Comparison of ENCODE assay signal across 8 cellular contexts in genomic region chr2:210461401-210461800, GRCh38. TPM values are rescaled to one million over a fixed set of nuclear protein-coding genes. Genes with fewer than 3 reads are reported as not detected.
A peak's percentile ranks its signal among the peaks of the same experiment; 100 is the strongest.
DNase-seq lines count a peak whose midpoint lies in the region; ATAC-seq and TF ChIP-seq lines count a peak whose summit lies in the region.

No MANE protein-coding gene starts in this region.

- ATAC-seq in GM18907 (IDR thresholded peaks at IDR 0.05; ENCODE audit: unreplicated experiment) (peak; percentile 61), HG02759 (IDR thresholded peaks at IDR 0.05; ENCODE audit: unreplicated experiment) (peak; percentile 56), natural killer cell (no peak), Right ventricle myocardium inferior (no peak)

- H3K4me3 ChIP-seq in A673 (ENCODE audit: low read depth, low read length, poor library complexity, severe bottlenecking): no peak overlapping the region

- DNase-seq in A673 (ENCODE audit: low spot score) (peak; percentile 85), NAMALWA (ENCODE audit: low spot score) (peak; percentile 49), NCI-H2227 treated with DMSO at 0.1 percent for 48 hours (lab: John Stamatoyannopoulos, UW) (no peak), natural killer cell (no peak), Right ventricle myocardium inferior (ENCODE audit: missing footprints) (no peak)
- DNase-seq in stimulated activated CD4-positive, alpha-beta T cell treated with anti-CD3 and anti-CD28 coated beads, Interleukin-12 subunit alpha, Interleukin-12 subunit beta, amount 100 ng/mL, for 4 hours: no peak

- no peaks in the 10 kb centered on the region for H3K9me3 Mint-ChIP-seq in natural killer cell

- no peak overlapping the region for H3K27ac Mint-ChIP-seq in natural killer cell

- no peak overlapping the region for H3K4me3 Mint-ChIP-seq in natural killer cell

- POLR2A ChIA-PET in A673 (lab: Charles Lee; ENCODE audit: low non-redundant PET): interaction anchor here (0.7 kb wide), 1 partner anchor 9 kb away, joined by 4 read pairs; no protein-coding TSS in a partner anchor

- TF ChIP-seq CTCF in A673 (conservative IDR thresholded peaks at IDR 0.05; ENCODE audit: low read depth, low read length) (no peak), natural killer cell (IDR thresholded peaks at IDR 0.05) (no peak)

- peaks cover 14% of the 10 kb centered on the region for H3K36me3 Mint-ChIP-seq in natural killer cell

- H3K4me1 Mint-ChIP-seq in natural killer cell: peaks cover 4 to 15% of the 10 kb centered on the region in 2 donors

- no peaks in the 10 kb centered on the region for H3K9me3 ChIP-seq in A673 (ENCODE audit: low read depth, low read length, poor library complexity, severe bottlenecking)

- intact Hi-C loops in A673 (cut with micrococcal nuclease; ENCODE audit: unreplicated experiment) (no loop called here), natural killer cell (cut with micrococcal nuclease) (no loop called here), Right ventricle myocardium inferior (cut with DNase I) (no loop called here)

- H3K4me1 ChIP-seq in A673 (ENCODE audit: insufficient read depth, low read length, poor library complexity, severe bottlenecking): peaks cover 48% of the 10 kb centered on the region

- H3K27me3 Mint-ChIP-seq in natural killer cell (ENCODE audit: low read depth in 2 of 2): no peaks in the 10 kb centered on the region

- BruUV-seq in A673 (replicated peaks; lab: Mats Ljungman, UMichigan): no TSS peak

- peak overlapping the region; percentile 62 for H3K27ac ChIP-seq in A673 (ENCODE audit: low read depth, low read length, poor library complexity, severe bottlenecking)

- H3K27me3 ChIP-seq in A673 (replicated peaks; ENCODE audit: insufficient read depth, low read depth, low read length, poor library complexity): no peaks in the 10 kb centered on the region

- H3K36me3 ChIP-seq in A673 (ENCODE audit: insufficient read depth, low read length, poor library complexity, severe bottlenecking): peaks cover 17% of the 10 kb centered on the region

- CTCF ChIA-PET in A673 (lab: Charles Lee): no interaction called here

RNA-seq across cellular contexts. Expression of gene LANCL1, which starts 15.2 kb away (rescaled TPM):
- 55.6 and 64.3 TPM in 2 replicates for total RNA-seq in A673 (2021)
- 10 to 100 TPM; 21.0 to 27.0 (median 24.4) TPM for total RNA-seq in natural killer cell
- 53.5 TPM for total RNA-seq in Right ventricle myocardium inferior

Comparison
In these comparisons a context has a peak if more than half of its experiments do, and no peak if none do; other contexts are left out.
1. DNase-seq: peak in A673 (single experiment) and NAMALWA (single experiment); none in NCI-H2227 treated with DMSO at 0.1 percent for 48 hours (single experiment), stimulated activated CD4-positive, alpha-beta T cell treated with anti-CD3 and anti-CD28 coated beads, Interleukin-12 subunit alpha, Interleukin-12 subunit beta, amount 100 ng/mL, for 4 hours (single experiment), natural killer cell (single experiment) and Right ventricle myocardium inferior (single experiment).
2. ATAC-seq: peak in GM18907 (single experiment) and HG02759 (single experiment); none in natural killer cell (0 of 3) and Right ventricle myocardium inferior (single experiment).